ENCODE assay signal across 17 cellular contexts in the genomic region with DNA sequence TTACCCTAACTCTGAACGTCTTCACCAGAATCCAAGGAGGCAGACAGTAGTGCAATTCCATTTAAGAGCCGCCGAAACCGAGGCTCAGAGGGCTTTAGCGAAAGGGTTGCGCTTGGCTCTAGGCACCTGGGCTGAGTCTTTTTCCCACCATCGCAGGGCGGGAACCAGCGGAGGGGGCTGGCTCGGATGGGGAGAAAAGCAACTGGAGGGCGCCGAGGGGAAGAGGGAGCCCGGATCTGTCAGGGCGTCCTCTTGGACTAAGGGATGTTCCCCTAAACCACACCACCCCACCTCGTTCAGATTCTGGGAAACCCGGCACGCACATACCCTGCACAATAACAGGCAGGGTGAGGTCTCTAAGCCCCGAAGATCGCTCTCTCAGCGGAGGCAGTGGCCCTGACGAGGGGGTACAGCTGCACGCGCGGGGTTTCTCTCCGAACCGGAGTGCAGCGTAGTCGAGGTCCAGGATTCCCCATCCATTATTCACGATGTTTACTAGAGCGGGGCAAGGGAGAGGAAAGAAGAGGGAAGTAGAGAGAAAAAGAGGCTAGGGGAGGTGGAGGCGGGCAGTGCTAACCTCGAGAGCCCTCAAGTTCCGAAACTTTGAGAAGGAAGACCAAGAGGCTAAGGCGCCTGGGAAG. TPM values are rescaled to one million over a fixed set of nuclear protein-coding genes. Genes with fewer than 3 reads are reported as not detected.
A peak's percentile ranks its signal among the peaks of the same experiment; 100 is the strongest.
DNase-seq lines count a peak whose midpoint lies in the region; ATAC-seq, FAIRE-seq and TF ChIP-seq lines count a peak whose summit lies in the region.
"Had no signal": no experiment of that assay in that cellular context is flagged by ENCODE, and none has a peak within 500 bp of the region (broad histone marks: within the 10 kb centered on the region; RNA-seq: fewer than 3 reads in every experiment).

No MANE protein-coding gene starts in this region.

- DNase-seq in Calu3 (no peak), endodermal cell (peak; percentile 67), frontal cortex (ENCODE audit: low spot score in 2 of 2) (no peak)
- DNase-seq in stimulated activated effector memory CD8-positive, alpha-beta T cell treated with anti-CD3 and anti-CD28 coated beads, Interleukin-12 subunit alpha, Interleukin-12 subunit beta, amount 100 ng/mL, for 72 hours (ENCODE audit: low spot score in 2 of 2): no peak
- DNase-seq in activated naive CD4-positive, alpha-beta T cell treated with anti-CD3 and anti-CD28 coated beads for 36 hours: no peak
- DNase-seq in activated CD4-positive, alpha-beta T cell treated with anti-CD3 and anti-CD28 coated beads for 1 hour: no peak
- DNase-seq: NCI-H1436 treated with DMSO at 0.1 percent for 48 hours, NCI-H2081, NCI-H510A, NCI-H82, PC-9 had no signal

- H3K9ac ChIP-seq in HUES64 (ENCODE audit: low read depth, low read length) (no peak overlapping the region), endodermal cell (ENCODE audit: extremely low read depth, low read length, poor library complexity, severe bottlenecking) (no peak overlapping the region)
- H3K9ac ChIP-seq: BLaER1 treated with 17β-estradiol and CSF1 and Interleukin-3, amounts not matched to agents 10 nM and 100 nM; KMS-11 had no signal

- H3K27ac ChIP-seq in HUES64 (ENCODE audit: low read depth, low read length): no peak overlapping the region
- no peak overlapping the region for H3K27ac ChIP-seq in endodermal cell (ENCODE audit: low read depth, low read length)
- H3K27ac ChIP-seq: BLaER1 treated with 17β-estradiol and CSF1 and Interleukin-3, amounts not matched to agents 10 nM and 100 nM; KMS-11; PC-9; SJSA1 had no signal

- WGBS in HUES64: 3% methylated on average over 34 of the region's 34 CpGs
- WGBS in endodermal cell (ENCODE audit: insufficient coverage in 1 of 2, insufficient read length in 1 of 2), 2 experiments: 4 to 5% methylated on average over 13 to 34 of the region's 34 CpGs

- no peak for ATAC-seq in stimulated activated effector memory CD8-positive, alpha-beta T cell treated with anti-CD3 and anti-CD28 coated beads, Interleukin-12 subunit alpha, Interleukin-12 subunit beta, amount 100 ng/mL, for 72 hours

- H3K4me1 ChIP-seq in HUES64 (ENCODE audit: insufficient read depth, low read length) (peaks cover 16% of the 10 kb centered on the region), endodermal cell (ENCODE audit: control insufficient read depth, insufficient read depth, low read length) (peaks cover 7% of the 10 kb centered on the region)
- H3K4me1 ChIP-seq: BLaER1 treated with 17β-estradiol and CSF1 and Interleukin-3, amounts not matched to agents 10 nM and 100 nM had no signal

- CTCF ChIA-PET in Calu3 (lab: Charles Lee): no interaction called here
- CTCF ChIA-PET in activated naive CD4-positive, alpha-beta T cell treated with anti-CD3 and anti-CD28 coated beads for 36 hours (lab: Charles Lee): interaction anchor here (1.3 kb wide), 1 partner anchor 9 kb away, joined by 3 read pairs; no protein-coding TSS in a partner anchor

- peaks cover 10% of the 10 kb centered on the region for H3K36me3 Mint-ChIP-seq in Calu3 (ENCODE audit: insufficient read depth, unreplicated experiment)
- no peaks in the 10 kb centered on the region for H3K36me3 Mint-ChIP-seq in endodermal cell (ENCODE audit: low read depth)
- H3K36me3 Mint-ChIP-seq in nephron (ENCODE audit: low read depth): peaks cover 3% of the 10 kb centered on the region
- H3K36me3 Mint-ChIP-seq in stimulated activated effector memory CD8-positive, alpha-beta T cell treated with anti-CD3 and anti-CD28 coated beads, Interleukin-12 subunit alpha, Interleukin-12 subunit beta, amount 100 ng/mL, for 72 hours: peaks cover 4% of the 10 kb centered on the region
- H3K36me3 Mint-ChIP-seq in activated naive CD4-positive, alpha-beta T cell treated with anti-CD3 and anti-CD28 coated beads for 36 hours (ENCODE audit: low read depth): no peaks in the 10 kb centered on the region

- H3K27me3 ChIP-seq in HUES64 (ENCODE audit: insufficient read depth, low read length) (peaks cover 100% of the 10 kb centered on the region), endodermal cell (ENCODE audit: control insufficient read depth, insufficient read depth, low read length, poor library complexity, severe bottlenecking) (peaks cover 100% of the 10 kb centered on the region)

- H3K36me3 ChIP-seq in HUES64 (ENCODE audit: insufficient read depth, low read length) (no peaks in the 10 kb centered on the region), endodermal cell (ENCODE audit: control insufficient read depth, insufficient read depth, low read length) (no peaks in the 10 kb centered on the region)
- H3K36me3 ChIP-seq: BLaER1 treated with 17β-estradiol and CSF1 and Interleukin-3, amounts not matched to agents 10 nM and 100 nM; SJSA1 had no signal

- H3K9me3 ChIP-seq in HUES64 (ENCODE audit: insufficient read depth, low read depth, low read length): no peaks in the 10 kb centered on the region
- no peaks in the 10 kb centered on the region for H3K9me3 ChIP-seq in endodermal cell (ENCODE audit: control insufficient read depth, low read length)

- H3K9me3 Mint-ChIP-seq in Calu3 (ENCODE audit: low read depth, unreplicated experiment): no peaks in the 10 kb centered on the region
- no peaks in the 10 kb centered on the region for H3K9me3 Mint-ChIP-seq in endodermal cell
- H3K9me3 Mint-ChIP-seq in nephron: peaks cover 9% of the 10 kb centered on the region
- H3K9me3 Mint-ChIP-seq in stimulated activated effector memory CD8-positive, alpha-beta T cell treated with anti-CD3 and anti-CD28 coated beads, Interleukin-12 subunit alpha, Interleukin-12 subunit beta, amount 100 ng/mL, for 72 hours: no peaks in the 10 kb centered on the region
- H3K9me3 Mint-ChIP-seq in activated naive CD4-positive, alpha-beta T cell treated with anti-CD3 and anti-CD28 coated beads for 36 hours: no peaks in the 10 kb centered on the region

- peaks cover 13% of the 10 kb centered on the region for H3K4me1 Mint-ChIP-seq in Calu3 (ENCODE audit: low read depth, unreplicated experiment)
- peaks cover 22% of the 10 kb centered on the region for H3K4me1 Mint-ChIP-seq in endodermal cell
- H3K4me1 Mint-ChIP-seq in nephron: peaks cover 23% of the 10 kb centered on the region
- H3K4me1 Mint-ChIP-seq in stimulated activated effector memory CD8-positive, alpha-beta T cell treated with anti-CD3 and anti-CD28 coated beads, Interleukin-12 subunit alpha, Interleukin-12 subunit beta, amount 100 ng/mL, for 72 hours: peaks cover 18% of the 10 kb centered on the region
- peaks cover 8% of the 10 kb centered on the region for H3K4me1 Mint-ChIP-seq in activated naive CD4-positive, alpha-beta T cell treated with anti-CD3 and anti-CD28 coated beads for 36 hours (ENCODE audit: low read depth)

- H3K4me3 Mint-ChIP-seq in Calu3 (ENCODE audit: low read depth, unreplicated experiment) (peak overlapping the region; percentile 83), endodermal cell (peak overlapping the region; percentile 59), nephron (peak overlapping the region in 2 of 3 experiments; percentile 45 to 61)
- H3K4me3 Mint-ChIP-seq in stimulated activated effector memory CD8-positive, alpha-beta T cell treated with anti-CD3 and anti-CD28 coated beads, Interleukin-12 subunit alpha, Interleukin-12 subunit beta, amount 100 ng/mL, for 72 hours: no peak overlapping the region
- no peak overlapping the region for H3K4me3 Mint-ChIP-seq in activated naive CD4-positive, alpha-beta T cell treated with anti-CD3 and anti-CD28 coated beads for 36 hours

- H3K27ac Mint-ChIP-seq in Calu3 (ENCODE audit: unreplicated experiment) (no peak overlapping the region), endodermal cell (no peak overlapping the region), nephron (no peak overlapping the region)
- H3K27ac Mint-ChIP-seq in stimulated activated effector memory CD8-positive, alpha-beta T cell treated with anti-CD3 and anti-CD28 coated beads, Interleukin-12 subunit alpha, Interleukin-12 subunit beta, amount 100 ng/mL, for 72 hours: no peak overlapping the region
- no peak overlapping the region for H3K27ac Mint-ChIP-seq in activated naive CD4-positive, alpha-beta T cell treated with anti-CD3 and anti-CD28 coated beads for 36 hours

- H3K27me3 Mint-ChIP-seq in Calu3 (ENCODE audit: unreplicated experiment) (peaks cover 100% of the 10 kb centered on the region), endodermal cell (ENCODE audit: insufficient read depth) (peaks cover 100% of the 10 kb centered on the region), nephron (ENCODE audit: low read depth) (peaks cover 100% of the 10 kb centered on the region)
- peaks cover 87% of the 10 kb centered on the region for H3K27me3 Mint-ChIP-seq in activated naive CD4-positive, alpha-beta T cell treated with anti-CD3 and anti-CD28 coated beads for 36 hours (ENCODE audit: low read depth)

- intact Hi-C loops in Calu3 (cut with micrococcal nuclease; ENCODE audit: unreplicated experiment): no loop called here
- intact Hi-C loops in activated naive CD4-positive, alpha-beta T cell treated with anti-CD3 and anti-CD28 coated beads for 36 hours (cut with micrococcal nuclease): no loop called here

- FAIRE-seq in frontal cortex (lab: Jason Lieb, UNC): no peak
- FAIRE-seq: A204.1 had no signal

- no peak for TF ChIP-seq CTCF in Calu3 (IDR thresholded peaks at IDR 0.05; ENCODE audit: unreplicated experiment)
- no peak for TF ChIP-seq CTCF in endodermal cell (conservative IDR thresholded peaks at IDR 0.05)
- TF ChIP-seq CTCF in nephron (IDR thresholded peaks at IDR 0.05; ENCODE audit: unreplicated experiment in 3 of 3): no peak

- no TSS peak for BruUV-seq in Calu3 (replicated peaks; lab: Mats Ljungman, UMichigan)

- H3K4me3 ChIP-seq in HUES64 (ENCODE audit: low read length) (peak overlapping the region; percentile 0; the same call in 1 of the 2 replicates), endodermal cell (ENCODE audit: low read length) (no peak overlapping the region)
- H3K4me3 ChIP-seq: BLaER1 treated with 17β-estradiol and CSF1 and Interleukin-3, amounts not matched to agents 10 nM and 100 nM; PC-9; SJSA1 had no signal

RNA-seq across cellular contexts. Expression of a gene that starts 1.3 kb away (rescaled TPM):
- total RNA-seq in Calu3 (2022) (0.19 and 0.24 TPM in 2 replicates), endodermal cell (under 1 TPM; 0.27 to 0.46 TPM), frontal cortex (not detected)
- not detected for polyA plus RNA-seq in HUES64 (2013, experiment 1 of 2)
- not detected for polyA plus RNA-seq in HUES64 (2013, experiment 2 of 2)
- polyA plus RNA-seq in endodermal cell (2013, experiment 1 of 2): 0.21 TPM
- polyA plus RNA-seq in endodermal cell (2013, experiment 2 of 2): 0.21 TPM
- not detected for total RNA-seq in activated naive CD4-positive, alpha-beta T cell treated with anti-CD3 and anti-CD28 coated beads for 36 hours
- total RNA-seq: PC-9 had no signal

Comparison
In these comparisons a context has a peak if more than half of its experiments do, and no peak if none do; other contexts are left out.
1. H3K4me3 Mint-ChIP-seq: peak in Calu3 (single experiment), endodermal cell (single experiment) and nephron (2 of 3); none in stimulated activated effector memory CD8-positive, alpha-beta T cell treated with anti-CD3 and anti-CD28 coated beads, Interleukin-12 subunit alpha, Interleukin-12 subunit beta, amount 100 ng/mL, for 72 hours (single experiment) and activated naive CD4-positive, alpha-beta T cell treated with anti-CD3 and anti-CD28 coated beads for 36 hours (single experiment).